In the genomic region with DNA sequence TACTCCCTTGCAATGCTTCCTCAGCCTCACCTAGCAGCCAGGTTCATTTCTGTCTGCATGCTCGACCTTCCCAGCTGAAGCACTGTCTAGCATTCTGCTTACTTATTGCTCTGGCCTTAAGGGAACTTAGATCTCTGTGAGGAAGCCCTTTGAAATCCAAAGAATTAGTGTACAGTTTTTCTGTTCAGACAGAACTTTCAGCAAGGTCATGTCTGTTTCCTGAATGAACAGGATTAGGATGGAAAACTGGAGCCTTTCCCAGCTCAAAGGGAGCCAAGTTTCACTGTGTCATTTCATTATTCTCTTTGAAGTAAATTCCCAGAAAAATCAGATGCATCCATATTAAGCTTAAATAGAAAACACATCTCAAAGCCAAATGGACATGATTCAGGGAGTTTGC, we compare ENCODE assay signal across 12 cellular contexts.
A peak's percentile ranks its signal among the peaks of the same experiment; 100 is the strongest.
DNase-seq lines count a peak whose midpoint lies in the region; ATAC-seq and TF ChIP-seq lines count a peak whose summit lies in the region.
"Had no signal": no experiment of that assay in that cellular context is flagged by ENCODE, and none has a peak within 500 bp of the region (broad histone marks: within the 10 kb centered on the region; RNA-seq: fewer than 3 reads in every experiment).

No MANE protein-coding gene starts in this region.

- no peak for TF ChIP-seq CTCF in fibroblast of the aortic adventitia (IDR thresholded peaks at IDR 0.05; ENCODE audit: insufficient read depth, low read length)
- TF ChIP-seq CTCF in neural crest cell (conservative IDR thresholded peaks at IDR 0.05), result no peak
- TF ChIP-seq CTCF in BE2C (IDR thresholded peaks at IDR 0.05; ENCODE audit: low read depth, low read length), result no peak

- ATAC-seq in Right ventricle myocardium inferior (peak; percentile 63), HG02623 (IDR thresholded peaks at IDR 0.05; ENCODE audit: unreplicated experiment) (no peak)

- H3K4me3 Mint-ChIP-seq in neural crest cell, result no peak overlapping the region
- H3K4me3 Mint-ChIP-seq: activated naive CD8-positive, alpha-beta T cell treated with anti-CD3 and anti-CD28 coated beads, Interleukin-2, amount 10 ng/mL, durations not matched to agents 7 days and 5 days had no signal

- H3K4me1 Mint-ChIP-seq in neural crest cell, result peaks cover 22% of the 10 kb centered on the region

- H3K36me3 Mint-ChIP-seq in neural crest cell (ENCODE audit: low read depth), result no peaks in the 10 kb centered on the region

- intact Hi-C loops in Right ventricle myocardium inferior (cut with DNase I), result loop anchor here (10.0 kb wide), 1 partner anchor 254 kb away; no protein-coding TSS in a partner anchor
- intact Hi-C loops in cardiac septum (cut with DNase I), result no loop called here

- DNase-seq in Right ventricle myocardium inferior (ENCODE audit: missing footprints), result no peak
- no peak for DNase-seq in cardiac septum (ENCODE audit: low spot score)
- DNase-seq in fibroblast of the aortic adventitia (ENCODE audit: low read depth), result peak; percentile 92
- DNase-seq in neural crest cell (ENCODE audit: low read depth, low spot score), result no peak
- no peak for DNase-seq in HCEC 1CT
- DNase-seq in activated effector memory CD4-positive, alpha-beta T cell treated with anti-CD3 and anti-CD28 coated beads, Interleukin-2, amount 50 U/mL, for 16 hours, result no peak
- no peak for DNase-seq in BE2C
- DNase-seq: activated CD8-positive, alpha-beta memory T cell treated with anti-CD3 and anti-CD28 coated beads for 24 hours; activated naive CD8-positive, alpha-beta T cell treated with anti-CD3 and anti-CD28 coated beads, Interleukin-2, amount 10 ng/mL, durations not matched to agents 7 days and 5 days; DND-41; NCI-H1694 had no signal

- peak overlapping the region; percentile 65 for H3K27ac Mint-ChIP-seq in neural crest cell (ENCODE audit: unreplicated experiment)
- H3K27ac Mint-ChIP-seq: activated naive CD8-positive, alpha-beta T cell treated with anti-CD3 and anti-CD28 coated beads, Interleukin-2, amount 10 ng/mL, durations not matched to agents 7 days and 5 days had no signal

- H3K4me1 ChIP-seq in BE2C, result peaks cover 8% of the 10 kb centered on the region

- no peaks in the 10 kb centered on the region for H3K27me3 Mint-ChIP-seq in neural crest cell (ENCODE audit: low read depth)
- H3K27me3 Mint-ChIP-seq: activated naive CD8-positive, alpha-beta T cell treated with anti-CD3 and anti-CD28 coated beads, Interleukin-2, amount 10 ng/mL, durations not matched to agents 7 days and 5 days had no signal

- no peaks in the 10 kb centered on the region for H3K9me3 Mint-ChIP-seq in neural crest cell
- H3K9me3 Mint-ChIP-seq: activated naive CD8-positive, alpha-beta T cell treated with anti-CD3 and anti-CD28 coated beads, Interleukin-2, amount 10 ng/mL, durations not matched to agents 7 days and 5 days had no signal

- no peaks in the 10 kb centered on the region for H3K9me3 ChIP-seq in BE2C

- H3K27me3 ChIP-seq in BE2C, result no peaks in the 10 kb centered on the region

- no peak overlapping the region for H3K4me3 ChIP-seq in fibroblast of the aortic adventitia (ENCODE audit: low read depth, low read length)
- H3K4me3 ChIP-seq in BE2C (ENCODE audit: low read depth, low read length), result no peak overlapping the region

- no peaks in the 10 kb centered on the region for H3K36me3 ChIP-seq in BE2C
